In the genomic region with DNA sequence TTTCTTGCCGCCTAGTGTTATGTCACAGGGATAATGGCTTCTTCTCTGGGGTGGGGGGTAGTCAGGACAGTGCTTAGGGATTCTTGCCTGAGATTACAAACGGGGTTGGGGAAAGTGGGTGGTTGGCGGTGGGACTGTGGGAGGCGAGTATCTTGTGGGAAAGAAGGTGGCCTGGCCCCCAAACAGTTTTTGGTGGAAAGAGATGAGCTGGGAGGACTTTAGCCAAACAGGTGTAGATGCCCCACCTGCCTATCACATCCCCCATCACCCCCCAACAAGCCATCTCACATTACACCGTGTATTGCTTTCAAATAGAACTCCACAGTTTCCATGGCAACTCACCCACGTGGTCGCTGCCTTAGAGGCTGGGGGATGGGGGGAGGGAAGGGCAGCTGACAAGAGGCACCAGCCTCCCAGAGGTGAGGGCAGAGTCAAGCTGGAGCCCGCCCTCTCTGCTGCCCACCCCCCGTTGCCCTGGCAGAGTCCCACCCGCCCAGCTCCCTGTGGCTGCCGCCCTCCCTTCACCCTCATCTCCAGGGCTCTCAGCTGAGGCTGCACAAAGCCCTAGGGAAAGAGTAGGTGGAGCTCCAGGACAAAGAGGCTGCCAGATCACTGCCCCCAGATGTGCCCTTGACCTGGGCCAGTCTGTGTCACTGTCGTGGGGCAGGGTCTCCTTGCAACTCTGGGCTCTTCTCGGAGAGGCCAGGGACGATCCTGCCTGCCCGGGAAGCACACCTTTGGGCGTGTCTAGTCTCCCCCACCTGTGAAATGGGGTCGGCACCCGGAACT, we compare ENCODE assay signal across 8 cellular contexts.
A peak's percentile ranks its signal among the peaks of the same experiment; 100 is the strongest.
DNase-seq lines count a peak whose midpoint lies in the region; ATAC-seq and TF ChIP-seq lines count a peak whose summit lies in the region.

No MANE protein-coding gene starts in this region.

- no peak overlapping the region for H3K4me3 ChIP-seq in OCI-LY3 (ENCODE audit: low read length)
- H3K4me3 ChIP-seq in colonic mucosa = no peak overlapping the region

- TF ChIP-seq CTCF in OCI-LY3 (IDR thresholded peaks at IDR 0.05; ENCODE audit: low read depth, low read length) (no peak), colonic mucosa (IDR thresholded peaks at IDR 0.05) (no peak)

- H3K9me3 Mint-ChIP-seq in effector memory CD8-positive, alpha-beta T cell = no peaks in the 10 kb centered on the region

- H3K27me3 ChIP-seq in OCI-LY3 (ENCODE audit: low read depth, low read length) (peaks cover 30% of the 10 kb centered on the region), colonic mucosa (no peaks in the 10 kb centered on the region)

- ATAC-seq in effector memory CD8-positive, alpha-beta T cell (replicated peaks) = peak; percentile 16
- no peak for ATAC-seq in GM18511 (IDR thresholded peaks at IDR 0.05; ENCODE audit: unreplicated experiment)

- peaks cover 37 to 42% of the 10 kb centered on the region in 2 donors for H3K4me1 Mint-ChIP-seq in effector memory CD8-positive, alpha-beta T cell (ENCODE audit: low read depth in 2 of 2)

- H3K79me2 ChIP-seq in OCI-LY3 (ENCODE audit: low read length) = no peaks in the 10 kb centered on the region

- no peak overlapping the region for H2AFZ ChIP-seq in OCI-LY3 (ENCODE audit: low read depth, low read length)

- H3K4me2 ChIP-seq in OCI-LY3 (ENCODE audit: low read length) = 0 out of 2 replicates have a peak overlapping the region, but pooled peaks have one; percentile 0

- peak overlapping the region; percentile 92 to 96 for H3K27ac Mint-ChIP-seq in effector memory CD8-positive, alpha-beta T cell

- H3K9ac ChIP-seq in OCI-LY3 (ENCODE audit: low read length) (no peak overlapping the region), colonic mucosa (ENCODE audit: low read depth in 2 of 2, low read length in 2 of 2) (no peak overlapping the region)

- no peak overlapping the region for H3K27ac ChIP-seq in OCI-LY3 (ENCODE audit: low read length)
- H3K27ac ChIP-seq in colonic mucosa = no peak overlapping the region

- H3K36me3 ChIP-seq in OCI-LY3 (replicated peaks; ENCODE audit: low read depth, low read length) = no peaks in the 10 kb centered on the region
- H3K36me3 ChIP-seq in colonic mucosa = no peaks in the 10 kb centered on the region

- peak; percentile 29 to 33 for DNase-seq in activated CD4-positive, alpha-beta T cell treated with anti-CD3 and anti-CD28 coated beads for 4 hours
- DNase-seq in activated CD4-positive, alpha-beta T cell treated with anti-CD3 and anti-CD28 coated beads for 1 hour = no peak
- peak in 2 of 3 experiments; percentile 15 to 23 for DNase-seq in effector memory CD8-positive, alpha-beta T cell
- peak; percentile 32 to 45 for DNase-seq in stimulated activated CD4-positive, alpha-beta T cell treated with anti-CD3 and anti-CD28 coated beads, Interleukin-2, amount 100 ng/mL, for 24 hours
- DNase-seq in colonic mucosa (no peak), GDM1 (lab: John Stamatoyannopoulos, UW) (no peak)

- H4K20me1 ChIP-seq in OCI-LY3 (ENCODE audit: insufficient read depth, low read length) = no peaks in the 10 kb centered on the region

- H3K4me3 Mint-ChIP-seq in effector memory CD8-positive, alpha-beta T cell = no peak overlapping the region

- peaks cover 11% of the 10 kb centered on the region for H3K4me1 ChIP-seq in OCI-LY3 (ENCODE audit: low read length)
- peaks cover 4% of the 10 kb centered on the region for H3K4me1 ChIP-seq in colonic mucosa

- peaks cover 16% of the 10 kb centered on the region for H3K36me3 Mint-ChIP-seq in effector memory CD8-positive, alpha-beta T cell (ENCODE audit: insufficient read depth)

- H3K9me3 ChIP-seq in OCI-LY3 (ENCODE audit: insufficient read depth, low read length) = no peaks in the 10 kb centered on the region
- H3K9me3 ChIP-seq in colonic mucosa = no peaks in the 10 kb centered on the region

- no peaks in the 10 kb centered on the region for H3K27me3 Mint-ChIP-seq in effector memory CD8-positive, alpha-beta T cell

- intact Hi-C loops in colonic mucosa (cut with DNase I) = no loop called here

Comparison
In these comparisons a context has a peak if more than half of its experiments do, and no peak if none do; other contexts are left out.
1. DNase-seq: peak in activated CD4-positive, alpha-beta T cell treated with anti-CD3 and anti-CD28 coated beads for 4 hours (2 of 2), effector memory CD8-positive, alpha-beta T cell (2 of 3) and stimulated activated CD4-positive, alpha-beta T cell treated with anti-CD3 and anti-CD28 coated beads, Interleukin-2, amount 100 ng/mL, for 24 hours (2 of 2); none in activated CD4-positive, alpha-beta T cell treated with anti-CD3 and anti-CD28 coated beads for 1 hour (single experiment), colonic mucosa (single experiment) and GDM1 (single experiment).